21 cellular contexts compared by ENCODE assay signal in genomic region chr18:49833804-49834203, GRCh38. TPM values are rescaled to one million over a fixed set of nuclear protein-coding genes. Genes with fewer than 3 reads are reported as not detected.
DNase-seq lines count a peak whose midpoint lies in the region; ATAC-seq and TF ChIP-seq lines count a peak whose summit lies in the region.
"Had no signal": no experiment of that assay in that cellular context is flagged by ENCODE, and none has a peak within 500 bp of the region (broad histone marks: within the 10 kb centered on the region; RNA-seq: fewer than 3 reads in every experiment).

No MANE protein-coding gene starts in this region.

- H3K36me3 ChIP-seq in duodenal mucosa (ENCODE audit: control insufficient read depth in 1 of 2, insufficient read depth in 2 of 2, low read length in 2 of 2) (peaks cover 14 to 23% of the 10 kb centered on the region in 2 donors), mesenchymal stem cell (ENCODE audit: control insufficient read depth in 1 of 2, insufficient read depth in 2 of 2, low read depth in 1 of 2, low read length in 2 of 2) (no peaks in the 10 kb centered on the region)
- H3K36me3 ChIP-seq in CD8-positive, alpha-beta memory T cell (ENCODE audit: insufficient read depth, low read length), result no peaks in the 10 kb centered on the region

- H3K27ac ChIP-seq in duodenal mucosa (ENCODE audit: low read depth, low read length), result peak overlapping the region; percentile 59
- no peak overlapping the region for H3K27ac ChIP-seq in mesenchymal stem cell (ENCODE audit: low read length, poor library complexity, severe bottlenecking)
- no peak overlapping the region for H3K27ac ChIP-seq in CD8-positive, alpha-beta memory T cell (ENCODE audit: low read depth, low read length)

- DNase-seq in natural killer cell (no peak), mesenchymal stem cell (no peak), cortex of kidney (lab: John Stamatoyannopoulos, UW) (no peak)
- DNase-seq in natural killer cell treated with Interleukin-12 subunit alpha and Interleukin-12 subunit beta and Interleukin-15 and Interleukin-18, amount 100 ng/mL, for 72 hours (ENCODE audit: low spot score), result no peak
- no peak for DNase-seq in activated CD4-positive, alpha-beta T cell treated with anti-CD3 and anti-CD28 coated beads for 4 hours
- DNase-seq in activated naive CD4-positive, alpha-beta T cell treated with anti-CD3 and anti-CD28 coated beads, Interleukin-2, amount 50 U/mL, for 16 hours, result no peak
- DNase-seq in CD8-positive, alpha-beta memory T cell, result no peak
- DNase-seq: 8988T, AML-193, C1 segment of cervical spinal cord, DMS 273 treated with DMSO at 0.1 percent for 48 hours, DMS79 treated with DMSO at 0.1 percent for 48 hours, KBM-7, MM.1S, NCI-H1048, NCI-H1436, NCI-H187 treated with DMSO at 0.1 percent for 48 hours, NCI-H2107, NCI-H510A, NCI-H748 treated with DMSO at 0.1 percent for 48 hours had no signal

- POLR2A ChIA-PET in CD8-positive, alpha-beta memory T cell (lab: Charles Lee), result no interaction called here

- H3K18ac ChIP-seq in mesenchymal stem cell (ENCODE audit: low read depth in 1 of 2, low read length in 2 of 2), result no peak overlapping the region

- H3K9ac ChIP-seq in duodenal mucosa (ENCODE audit: low read depth in 1 of 2, low read length in 2 of 2), result peak overlapping the region in 1 of 2 donors; percentile 37
- H3K9ac ChIP-seq in mesenchymal stem cell (ENCODE audit: low read length), result no peak overlapping the region

- H3K23ac ChIP-seq in mesenchymal stem cell (ENCODE audit: low read length in 2 of 2), result no peak overlapping the region

- no peak for TF ChIP-seq CTCF in natural killer cell (IDR thresholded peaks at IDR 0.05)

- intact Hi-C loops in natural killer cell (cut with micrococcal nuclease), result no loop called here

- H3K4me1 ChIP-seq in duodenal mucosa (ENCODE audit: control insufficient read depth in 1 of 2, insufficient read depth in 2 of 2, low read length in 2 of 2), result peaks cover 13 to 39% of the 10 kb centered on the region in 2 donors
- H3K4me1 ChIP-seq in mesenchymal stem cell (ENCODE audit: control insufficient read depth, insufficient read depth, low read depth, low read length), result peaks cover 8% of the 10 kb centered on the region
- H3K4me1 ChIP-seq in CD8-positive, alpha-beta memory T cell (ENCODE audit: insufficient read depth, low read length), result no peaks in the 10 kb centered on the region

- no peak overlapping the region for H3K4me2 ChIP-seq in mesenchymal stem cell (ENCODE audit: low read length, poor library complexity, severe bottlenecking)

- H3K9me3 ChIP-seq in duodenal mucosa (ENCODE audit: control insufficient read depth in 1 of 2, low read length in 2 of 2), result no peaks in the 10 kb centered on the region
- H3K9me3 ChIP-seq in mesenchymal stem cell (ENCODE audit: control insufficient read depth, low read length), result no peaks in the 10 kb centered on the region
- no peaks in the 10 kb centered on the region for H3K9me3 ChIP-seq in CD8-positive, alpha-beta memory T cell (ENCODE audit: low read length)

- 95% methylated on average over 4 of the region's 4 CpGs for WGBS in mesenchymal stem cell

- H3K27me3 ChIP-seq in duodenal mucosa (ENCODE audit: control insufficient read depth in 1 of 2, insufficient read depth in 2 of 2, low read length in 2 of 2), result no peaks in the 10 kb centered on the region
- no peaks in the 10 kb centered on the region for H3K27me3 ChIP-seq in mesenchymal stem cell (ENCODE audit: control insufficient read depth in 1 of 2, insufficient read depth in 1 of 2, low read length in 2 of 2)
- no peaks in the 10 kb centered on the region for H3K27me3 ChIP-seq in CD8-positive, alpha-beta memory T cell (ENCODE audit: insufficient read depth, low read length, poor library complexity, severe bottlenecking)

- no peak overlapping the region for H4K91ac ChIP-seq in mesenchymal stem cell (ENCODE audit: low read length)

- H3K14ac ChIP-seq in mesenchymal stem cell (ENCODE audit: low read length in 2 of 2), result no peak overlapping the region

- no peak overlapping the region for H2AFZ ChIP-seq in mesenchymal stem cell (ENCODE audit: low read depth, low read length)

- H3K36me3 Mint-ChIP-seq in natural killer cell, result no peaks in the 10 kb centered on the region
- no peaks in the 10 kb centered on the region for H3K36me3 Mint-ChIP-seq in natural killer cell treated with Interleukin-12 subunit alpha and Interleukin-12 subunit beta and Interleukin-15 and Interleukin-18, amount 100 ng/mL, for 72 hours
- H3K36me3 Mint-ChIP-seq in CD8-positive, alpha-beta memory T cell, result peaks cover 0 to 9% (median 0%) of the 10 kb centered on the region in 3 donors

- CTCF ChIA-PET in CD8-positive, alpha-beta memory T cell (lab: Charles Lee), result no interaction called here

- H3K4me1 Mint-ChIP-seq in natural killer cell, result peaks cover 37 to 54% of the 10 kb centered on the region in 2 donors
- H3K4me1 Mint-ChIP-seq in natural killer cell treated with Interleukin-12 subunit alpha and Interleukin-12 subunit beta and Interleukin-15 and Interleukin-18, amount 100 ng/mL, for 72 hours (ENCODE audit: low read depth in 2 of 2), result peaks cover 0 to 26% of the 10 kb centered on the region in 2 donors
- peaks cover 0 to 10% (median 5%) of the 10 kb centered on the region in 3 donors for H3K4me1 Mint-ChIP-seq in CD8-positive, alpha-beta memory T cell

- no peak overlapping the region for H3K4me3 Mint-ChIP-seq in natural killer cell
- H3K4me3 Mint-ChIP-seq in natural killer cell treated with Interleukin-12 subunit alpha and Interleukin-12 subunit beta and Interleukin-15 and Interleukin-18, amount 100 ng/mL, for 72 hours, result no peak overlapping the region
- no peak overlapping the region for H3K4me3 Mint-ChIP-seq in CD8-positive, alpha-beta memory T cell

- H4K8ac ChIP-seq in mesenchymal stem cell (ENCODE audit: low read length), result no peak overlapping the region

- no peaks in the 10 kb centered on the region for H3K79me1 ChIP-seq in mesenchymal stem cell (replicated peaks; ENCODE audit: low read length, poor library complexity, severe bottlenecking)

- H2BK5ac ChIP-seq in mesenchymal stem cell (ENCODE audit: low read depth, low read length, poor library complexity, severe bottlenecking), result no peak overlapping the region

- no peak overlapping the region for H2BK120ac ChIP-seq in mesenchymal stem cell (ENCODE audit: low read depth, low read length)

- no peaks in the 10 kb centered on the region for H3K27me3 Mint-ChIP-seq in natural killer cell (ENCODE audit: low read depth in 2 of 2)
- H3K27me3 Mint-ChIP-seq in natural killer cell treated with Interleukin-12 subunit alpha and Interleukin-12 subunit beta and Interleukin-15 and Interleukin-18, amount 100 ng/mL, for 72 hours, result no peaks in the 10 kb centered on the region
- no peaks in the 10 kb centered on the region for H3K27me3 Mint-ChIP-seq in CD8-positive, alpha-beta memory T cell

- H3K9me3 Mint-ChIP-seq in natural killer cell, result no peaks in the 10 kb centered on the region
- H3K9me3 Mint-ChIP-seq in natural killer cell treated with Interleukin-12 subunit alpha and Interleukin-12 subunit beta and Interleukin-15 and Interleukin-18, amount 100 ng/mL, for 72 hours, result peaks cover under 1% of the 10 kb centered on the region
- H3K9me3 Mint-ChIP-seq in CD8-positive, alpha-beta memory T cell, result peaks cover 0 to 6% (median under 1%) of the 10 kb centered on the region in 5 donors

- peak overlapping the region; percentile 62 for H2AK5ac ChIP-seq in mesenchymal stem cell (ENCODE audit: low read length, severe bottlenecking)

- H3K4me3 ChIP-seq in duodenal mucosa (ENCODE audit: low read depth in 1 of 2, low read length in 2 of 2), result no peak overlapping the region
- H3K4me3 ChIP-seq in mesenchymal stem cell (ENCODE audit: insufficient read depth in 1 of 2, low read depth in 1 of 2, low read length in 2 of 2), result no peak overlapping the region
- no peak overlapping the region for H3K4me3 ChIP-seq in CD8-positive, alpha-beta memory T cell (ENCODE audit: low read length)

- no peak for ATAC-seq in natural killer cell
- ATAC-seq in natural killer cell treated with Interleukin-12 subunit alpha and Interleukin-12 subunit beta and Interleukin-15 and Interleukin-18, amount 100 ng/mL, for 72 hours, result no peak

- no peak overlapping the region for H2BK12ac ChIP-seq in mesenchymal stem cell (ENCODE audit: low read length in 2 of 2)

- H3K4ac ChIP-seq in mesenchymal stem cell (ENCODE audit: low read depth in 1 of 2, low read length in 2 of 2), result no peak overlapping the region

- H2BK15ac ChIP-seq in mesenchymal stem cell (ENCODE audit: low read depth, poor library complexity, severe bottlenecking), result no peak overlapping the region

- H3K27ac Mint-ChIP-seq in natural killer cell, result peak overlapping the region; percentile 9 to 78
- H3K27ac Mint-ChIP-seq in natural killer cell treated with Interleukin-12 subunit alpha and Interleukin-12 subunit beta and Interleukin-15 and Interleukin-18, amount 100 ng/mL, for 72 hours, result peak overlapping the region in 1 of 2 donors; percentile 43
- peak overlapping the region in 1 of 8 donors; percentile 33 for H3K27ac Mint-ChIP-seq in CD8-positive, alpha-beta memory T cell

RNA-seq across cellular contexts. Expression of gene ACAA2, which starts 20.5 kb away (rescaled TPM):
- 10 to 100 TPM; 47.0 to 71.7 (median 59.2) TPM for total RNA-seq in natural killer cell
- total RNA-seq in natural killer cell treated with Interleukin-12 subunit alpha and Interleukin-12 subunit beta and Interleukin-15 and Interleukin-18, amount 100 ng/mL, for 72 hours, result 100 to 1,000 TPM in 1 of 2 donors, 10 to 100 TPM in 1; 63.7 to 125 TPM
- 34.3 TPM for polyA plus RNA-seq in mesenchymal stem cell (2013, experiment 1 of 2)
- 35.9 TPM for polyA plus RNA-seq in mesenchymal stem cell (2013, experiment 2 of 2)
- total RNA-seq in CD8-positive, alpha-beta memory T cell, result 10 to 100 TPM; 72.2 to 72.4 TPM
- polyA plus RNA-seq in CD8-positive, alpha-beta memory T cell, result 100 TPM
